15 cellular contexts compared by ENCODE assay signal in genomic region chr5:78506296-78507049, GRCh38.
DNase-seq lines count a peak whose midpoint lies in the region; ATAC-seq and TF ChIP-seq lines count a peak whose summit lies in the region.
"Had no signal": no experiment of that assay in that cellular context is flagged by ENCODE, and none has a peak within 500 bp of the region (broad histone marks: within the 10 kb centered on the region; RNA-seq: fewer than 3 reads in every experiment).

No MANE protein-coding gene starts in this region.

- no peak overlapping the region for H3K4me3 ChIP-seq in breast epithelium
- H3K4me3 ChIP-seq in skeletal muscle tissue (ENCODE audit: low read length in 3 of 3), result no peak overlapping the region
- H3K4me3 ChIP-seq: SK-N-MC, tibial artery had no signal

- no peak overlapping the region for H3K4me3 Mint-ChIP-seq in activated CD4-positive, alpha-beta T cell treated with anti-CD3 and anti-CD28 coated beads for 36 hours
- H3K4me3 Mint-ChIP-seq: activated naive CD4-positive, alpha-beta T cell treated with anti-CD3 and anti-CD28 coated beads for 36 hours; central memory CD8-positive, alpha-beta T cell had no signal

- no peak overlapping the region for H3K27ac Mint-ChIP-seq in activated CD4-positive, alpha-beta T cell treated with anti-CD3 and anti-CD28 coated beads for 36 hours
- H3K27ac Mint-ChIP-seq: activated naive CD4-positive, alpha-beta T cell treated with anti-CD3 and anti-CD28 coated beads for 36 hours had no signal

- intact Hi-C loops in breast epithelium (cut with DNase I; ENCODE audit: low total_unique reads), result no loop called here
- intact Hi-C loops in activated CD4-positive, alpha-beta T cell treated with anti-CD3 and anti-CD28 coated beads for 36 hours (cut with DNase I, micrococcal nuclease), result no loop called here

- no peak for TF ChIP-seq POLR2A in breast epithelium (IDR thresholded peaks at IDR 0.05)

- ATAC-seq in GM21423 (IDR thresholded peaks at IDR 0.05; ENCODE audit: unreplicated experiment) (no peak), GM19395 (IDR thresholded peaks at IDR 0.05; ENCODE audit: unreplicated experiment) (no peak)
- ATAC-seq in activated CD4-positive, alpha-beta T cell treated with anti-CD3 and anti-CD28 coated beads for 36 hours, result no peak
- ATAC-seq: left ventricle myocardium superior had no signal

- no peaks in the 10 kb centered on the region for H3K9me3 Mint-ChIP-seq in activated CD4-positive, alpha-beta T cell treated with anti-CD3 and anti-CD28 coated beads for 36 hours (ENCODE audit: low read depth)
- H3K9me3 Mint-ChIP-seq: activated naive CD4-positive, alpha-beta T cell treated with anti-CD3 and anti-CD28 coated beads for 36 hours; central memory CD8-positive, alpha-beta T cell had no signal

- no peaks in the 10 kb centered on the region for H3K36me3 Mint-ChIP-seq in activated CD4-positive, alpha-beta T cell treated with anti-CD3 and anti-CD28 coated beads for 36 hours (ENCODE audit: low read depth)

- POLR2A ChIA-PET in activated CD4-positive, alpha-beta T cell treated with anti-CD3 and anti-CD28 coated beads for 36 hours (lab: Charles Lee), result no interaction called here

- H3K27me3 ChIP-seq in breast epithelium (no peaks in the 10 kb centered on the region), skeletal muscle tissue (ENCODE audit: control insufficient read depth in 3 of 3, insufficient read depth in 3 of 3, low read length in 3 of 3) (no peaks in the 10 kb centered on the region)
- H3K27me3 ChIP-seq: tibial artery had no signal

- H3K4me1 Mint-ChIP-seq in activated CD4-positive, alpha-beta T cell treated with anti-CD3 and anti-CD28 coated beads for 36 hours, result peaks cover 11% of the 10 kb centered on the region

- H3K9ac ChIP-seq in skeletal muscle tissue (ENCODE audit: low read depth in 1 of 3, low read length in 3 of 3), result no peak overlapping the region

- CTCF ChIA-PET in activated CD4-positive, alpha-beta T cell treated with anti-CD3 and anti-CD28 coated beads for 36 hours (lab: Charles Lee), result no interaction called here

- H3K9me3 ChIP-seq in breast epithelium (no peaks in the 10 kb centered on the region), skeletal muscle tissue (ENCODE audit: control insufficient read depth in 3 of 3, low read length in 3 of 3) (no peaks in the 10 kb centered on the region)
- H3K9me3 ChIP-seq: tibial artery had no signal

- H3K27me3 Mint-ChIP-seq in activated CD4-positive, alpha-beta T cell treated with anti-CD3 and anti-CD28 coated beads for 36 hours, result peaks cover 45% of the 10 kb centered on the region

- TF ChIP-seq CTCF in breast epithelium (IDR thresholded peaks at IDR 0.05), result no peak

- H3K27ac ChIP-seq in breast epithelium (peak overlapping the region; percentile 84 to 89), skeletal muscle tissue (ENCODE audit: low read depth, low read length) (peak overlapping the region; percentile 17)
- H3K27ac ChIP-seq: SK-N-MC had no signal

- H3K36me3 ChIP-seq in breast epithelium, result no peaks in the 10 kb centered on the region
- H3K36me3 ChIP-seq in skeletal muscle tissue (ENCODE audit: control insufficient read depth in 3 of 3, insufficient read depth in 3 of 3, low read length in 3 of 3), result no peaks in the 10 kb centered on the region
- H3K36me3 ChIP-seq: tibial artery had no signal

- H3K4me1 ChIP-seq in breast epithelium (peaks cover 8 to 35% of the 10 kb centered on the region in 2 donors), skeletal muscle tissue (ENCODE audit: control insufficient read depth in 3 of 3, insufficient read depth in 3 of 3, low read length in 3 of 3) (peaks cover 33 to 57% (median 42%) of the 10 kb centered on the region in 3 donors)

- DNase-seq in GM03348 (ENCODE audit: low spot score) (peak; percentile 64), breast epithelium (ENCODE audit: low spot score in 2 of 2) (no peak), islet precursor cell (peak; percentile 51), SW 1271 (lab: John Stamatoyannopoulos, UW) (no peak)
- no peak for DNase-seq in activated CD4-positive, alpha-beta T cell treated with anti-CD3 and anti-CD28 coated beads for 36 hours
- DNase-seq: activated naive CD4-positive, alpha-beta T cell treated with anti-CD3 and anti-CD28 coated beads for 36 hours; AML-193; left ventricle myocardium superior; MV-4-11; tibial artery had no signal

Comparison
In these comparisons a context has a peak if more than half of its experiments do, and no peak if none do; other contexts are left out.
1. DNase-seq: peak in GM03348 (single experiment) and islet precursor cell (single experiment); none in breast epithelium (0 of 2), SW 1271 (0 of 2) and activated CD4-positive, alpha-beta T cell treated with anti-CD3 and anti-CD28 coated beads for 36 hours (single experiment).